In the genomic region with DNA sequence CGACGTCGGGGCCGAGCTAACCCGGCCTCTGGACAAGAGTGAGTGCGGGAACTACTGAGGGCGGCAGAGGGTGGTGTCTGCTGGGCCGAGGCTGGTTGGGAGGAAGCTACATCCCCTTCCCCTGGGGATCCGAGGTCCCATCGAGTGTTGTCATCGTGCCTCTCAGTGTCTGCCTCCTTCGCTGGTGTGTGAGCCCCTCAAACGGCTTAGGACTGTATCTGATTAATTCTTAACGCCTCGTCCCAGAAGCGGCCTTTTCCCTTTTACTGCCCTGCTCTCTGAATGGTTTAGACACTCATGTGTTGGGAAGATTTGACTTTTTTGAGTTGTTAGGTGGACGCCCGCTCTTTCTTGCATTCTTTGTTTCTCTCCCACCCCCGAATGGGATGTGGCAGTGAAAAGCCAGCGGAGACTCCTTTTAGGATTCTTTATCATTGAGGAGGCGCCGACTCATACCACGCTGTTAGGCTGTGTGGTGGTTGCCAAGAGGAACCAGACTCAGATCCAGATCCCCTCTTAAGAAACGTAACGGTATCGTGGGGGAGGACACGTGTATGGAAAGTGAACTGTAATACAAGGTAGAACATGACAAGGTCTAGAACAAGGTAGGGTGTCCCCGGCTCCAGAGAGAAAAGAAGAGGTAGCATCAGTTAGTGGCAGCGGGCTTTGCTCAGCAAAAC, we compare ENCODE assay signal across 8 cellular contexts. TPM values are rescaled to one million over a fixed set of nuclear protein-coding genes. Genes with fewer than 3 reads are reported as not detected.
A peak's percentile ranks its signal among the peaks of the same experiment; 100 is the strongest.
DNase-seq lines count a peak whose midpoint lies in the region; ATAC-seq and TF ChIP-seq lines count a peak whose summit lies in the region.

No MANE protein-coding gene starts in this region.

- no peaks in the 10 kb centered on the region for H3K27me3 ChIP-seq in CD4-positive, alpha-beta T cell (ENCODE audit: control insufficient read depth, insufficient read depth, low read length)

- no peaks in the 10 kb centered on the region for H3K9me3 Mint-ChIP-seq in CD4-positive, alpha-beta T cell
- H3K9me3 Mint-ChIP-seq in endothelial cell (ENCODE audit: unreplicated experiment), result no peaks in the 10 kb centered on the region
- H3K9me3 Mint-ChIP-seq in nephron, result no peaks in the 10 kb centered on the region

- H3K27me3 Mint-ChIP-seq in CD4-positive, alpha-beta T cell, result no peaks in the 10 kb centered on the region
- no peaks in the 10 kb centered on the region for H3K27me3 Mint-ChIP-seq in endothelial cell (ENCODE audit: unreplicated experiment)
- H3K27me3 Mint-ChIP-seq in nephron (ENCODE audit: low read depth), result no peaks in the 10 kb centered on the region

- peak overlapping the region; percentile 94 for H3K27ac ChIP-seq in CD4-positive, alpha-beta T cell (ENCODE audit: low read depth, low read length)

- ATAC-seq in CD4-positive, alpha-beta T cell (ENCODE audit: poor library complexity), result peak; percentile 23
- ATAC-seq in HG02884 (IDR thresholded peaks at IDR 0.05; ENCODE audit: unreplicated experiment), result peak; percentile 23
- no peak for ATAC-seq in GM18873 (IDR thresholded peaks at IDR 0.05; ENCODE audit: low FRiP score, unreplicated experiment)

- intact Hi-C loops in CD4-positive, alpha-beta T cell (cut with DNase I, micrococcal nuclease), result loop anchor here (1.0 to 10.0 kb wide), 7 partner anchors 42 to 653 kb away; a partner anchor contains a TSS

- H3K36me3 Mint-ChIP-seq in CD4-positive, alpha-beta T cell (ENCODE audit: low read depth), result peaks cover 46% of the 10 kb centered on the region
- H3K36me3 Mint-ChIP-seq in endothelial cell (ENCODE audit: low read depth, unreplicated experiment), result peaks cover 6% of the 10 kb centered on the region
- peaks cover 4% of the 10 kb centered on the region for H3K36me3 Mint-ChIP-seq in nephron (ENCODE audit: low read depth)

- peak overlapping the region; percentile 100 for H3K27ac Mint-ChIP-seq in CD4-positive, alpha-beta T cell
- H3K27ac Mint-ChIP-seq in endothelial cell (ENCODE audit: unreplicated experiment) (peak overlapping the region; percentile 100), nephron (peak overlapping the region; percentile 100)

- H3K4me3 Mint-ChIP-seq in CD4-positive, alpha-beta T cell, result peak overlapping the region; percentile 98
- H3K4me3 Mint-ChIP-seq in endothelial cell (ENCODE audit: unreplicated experiment), result peak overlapping the region; percentile 98
- peak overlapping the region; percentile 96 to 99 (median 98) for H3K4me3 Mint-ChIP-seq in nephron

- no peak for TF ChIP-seq CTCF in CD4-positive, alpha-beta T cell (IDR thresholded peaks at IDR 0.05)
- TF ChIP-seq CTCF in endothelial cell (IDR thresholded peaks at IDR 0.05; ENCODE audit: unreplicated experiment) (no peak), nephron (IDR thresholded peaks at IDR 0.05; ENCODE audit: unreplicated experiment in 3 of 3) (no peak)

- H3K4me1 Mint-ChIP-seq in CD4-positive, alpha-beta T cell (ENCODE audit: low read depth), result peaks cover 54% of the 10 kb centered on the region
- H3K4me1 Mint-ChIP-seq in endothelial cell (ENCODE audit: unreplicated experiment) (peaks cover 21% of the 10 kb centered on the region), nephron (peaks cover 23% of the 10 kb centered on the region)

- peak in 2 of 10 experiments; percentile 13 to 42 for DNase-seq in CD4-positive, alpha-beta T cell
- peak; percentile 1 for DNase-seq in T-helper 9 cell
- DNase-seq in endothelial cell (ENCODE audit: low spot score), result no peak
- no peak for DNase-seq in SIG-M5 treated with dmso at 0.1 percent for 504 hours (lab: John Stamatoyannopoulos, UW; ENCODE audit: unreplicated experiment)
- no peak for DNase-seq in LoVo (ENCODE audit: low spot score)

- H3K9me3 ChIP-seq in CD4-positive, alpha-beta T cell (ENCODE audit: control insufficient read depth, low read length), result no peaks in the 10 kb centered on the region

- POLR2A ChIA-PET in CD4-positive, alpha-beta T cell (lab: Charles Lee), result interaction anchor here (0.5 to 2.0 kb wide), 11 partner anchors 13 to 848 kb away, joined by 3 to 11 read pairs (median 3); a partner anchor contains a TSS

- CTCF ChIA-PET in CD4-positive, alpha-beta T cell (lab: Charles Lee), result interaction anchor here (1.1 kb wide), 1 partner anchor 227 kb away, joined by 4 read pairs; no protein-coding TSS in a partner anchor

RNA-seq across cellular contexts. Expression of a gene that starts 0.6 kb away (rescaled TPM):
- 10 to 100 TPM; 78.1 to 78.7 TPM for total RNA-seq in CD4-positive, alpha-beta T cell
- 31.7 TPM for total RNA-seq in endothelial cell (ENCODE audit: unreplicated experiment)

RNA-seq across cellular contexts. Expression of a gene that starts 39.5 kb away (rescaled TPM):
- total RNA-seq in CD4-positive, alpha-beta T cell, result 1 to 10 TPM; 3.1 to 4.5 TPM
- total RNA-seq in endothelial cell (ENCODE audit: unreplicated experiment), result 0.31 TPM

RNA-seq across cellular contexts. Expression of a gene that starts 56.7 kb away (rescaled TPM):
- 10 to 100 TPM; 32.8 to 33.0 TPM for total RNA-seq in CD4-positive, alpha-beta T cell
- total RNA-seq in endothelial cell (ENCODE audit: unreplicated experiment), result 56.2 TPM
